ENCODE assay signal across 12 cellular contexts in genomic region chr14:101077511-101078074, GRCh38.
DNase-seq lines count a peak whose midpoint lies in the region; ATAC-seq and TF ChIP-seq lines count a peak whose summit lies in the region.
"Had no signal": no experiment of that assay in that cellular context is flagged by ENCODE, and none has a peak within 500 bp of the region (broad histone marks: within the 10 kb centered on the region; RNA-seq: fewer than 3 reads in every experiment).

No MANE protein-coding gene starts in this region.

- no peaks in the 10 kb centered on the region for H3K79me1 ChIP-seq in mesendoderm (ENCODE audit: low read length)

- no peaks in the 10 kb centered on the region for H3K9me3 ChIP-seq in colonic mucosa
- H3K9me3 ChIP-seq: right lobe of liver, tibial artery had no signal

- H3K79me2 ChIP-seq in mesendoderm (ENCODE audit: control insufficient read depth, insufficient read depth, low read length): no peaks in the 10 kb centered on the region

- no peak overlapping the region for H3K27ac ChIP-seq in colonic mucosa
- peak overlapping the region; percentile 54 for H3K27ac ChIP-seq in mesendoderm (ENCODE audit: low read depth, low read length)
- H3K27ac ChIP-seq: gastroesophageal sphincter, right lobe of liver, SJSA1, tibial artery had no signal

- no peaks in the 10 kb centered on the region for H3K36me3 ChIP-seq in colonic mucosa
- H3K36me3 ChIP-seq in mesendoderm (ENCODE audit: control insufficient read depth, insufficient read depth, low read length): no peaks in the 10 kb centered on the region
- H3K36me3 ChIP-seq: gastroesophageal sphincter, right lobe of liver, tibial artery had no signal

- DNase-seq in Right ventricle myocardium inferior (ENCODE audit: missing footprints) (peak; percentile 60), left cardiac atrium (no peak), colonic mucosa (peak; percentile 9), mesendoderm (peak; percentile 87), amniotic stem cell (lab: John Stamatoyannopoulos, UW) (no peak), NCI-H526 (lab: John Stamatoyannopoulos, UW) (no peak), AG08396 (ENCODE audit: low spot score) (no peak)
- DNase-seq in stimulated activated naive CD4-positive, alpha-beta T cell (lab: John Stamatoyannopoulos, UW): no peak

- H3K9ac ChIP-seq in colonic mucosa (ENCODE audit: low read depth in 2 of 2, low read length in 2 of 2) (no peak overlapping the region), mesendoderm (ENCODE audit: low read length) (peak overlapping the region; percentile 64)

- H4K8ac ChIP-seq in mesendoderm (ENCODE audit: low read depth, low read length): no peak overlapping the region

- H3K4me1 ChIP-seq in colonic mucosa: no peaks in the 10 kb centered on the region
- peaks cover 11% of the 10 kb centered on the region for H3K4me1 ChIP-seq in mesendoderm (ENCODE audit: control insufficient read depth, low read depth, low read length)
- H3K4me1 ChIP-seq: right lobe of liver had no signal

- no peak overlapping the region for H3K4ac ChIP-seq in mesendoderm (ENCODE audit: low read depth, low read length)

- H3K18ac ChIP-seq in mesendoderm (ENCODE audit: low read length): peak overlapping the region; percentile 95

- no CpG with 5 or more reads among the region's 37 CpGs for WGBS in mesendoderm (ENCODE audit: extremely low coverage, insufficient coverage, low lambda C conversion rate)

- no peak overlapping the region for H2AK5ac ChIP-seq in mesendoderm (ENCODE audit: low read length)

- H3K4me3 ChIP-seq in colonic mucosa (no peak overlapping the region), mesendoderm (ENCODE audit: low read length) (no peak overlapping the region)
- H3K4me3 ChIP-seq: right lobe of liver, SJSA1 had no signal

- peak overlapping the region; percentile 80 for H3K56ac ChIP-seq in mesendoderm (ENCODE audit: low read length)

- peak overlapping the region; percentile 12 for H3K4me2 ChIP-seq in mesendoderm (ENCODE audit: low read length)

- intact Hi-C loops in Right ventricle myocardium inferior (cut with DNase I) (no loop called here), left cardiac atrium (cut with DNase I) (no loop called here), colonic mucosa (cut with DNase I) (no loop called here)

- TF ChIP-seq CTCF in colonic mucosa (IDR thresholded peaks at IDR 0.05): no peak

- no peak overlapping the region for H2BK5ac ChIP-seq in mesendoderm (ENCODE audit: low read length)

- H3K23ac ChIP-seq in mesendoderm (ENCODE audit: low read length): no peak overlapping the region

- H2BK120ac ChIP-seq in mesendoderm (ENCODE audit: low read depth, low read length): no peak overlapping the region

- no peak overlapping the region for H2BK15ac ChIP-seq in mesendoderm (replicated peaks; ENCODE audit: low read depth)

- H3K27me3 ChIP-seq in colonic mucosa (peaks cover 23% of the 10 kb centered on the region), mesendoderm (ENCODE audit: insufficient read depth, low read length, poor library complexity) (no peaks in the 10 kb centered on the region)
- H3K27me3 ChIP-seq: SJSA1 had no signal

- ATAC-seq in Right ventricle myocardium inferior: no peak
- no peak for ATAC-seq in left cardiac atrium
- ATAC-seq: gastroesophageal sphincter had no signal

- H4K5ac ChIP-seq in mesendoderm (ENCODE audit: low read length): no peak overlapping the region

Comparison
In these comparisons a context has a peak if more than half of its experiments do, and no peak if none do; other contexts are left out.
1. DNase-seq: peak in Right ventricle myocardium inferior (single experiment), colonic mucosa (single experiment) and mesendoderm (single experiment); none in left cardiac atrium (single experiment), amniotic stem cell (single experiment), NCI-H526 (0 of 2), AG08396 (single experiment) and stimulated activated naive CD4-positive, alpha-beta T cell (0 of 6).